In genomic region chr12:57226588-57227314, GRCh38 we compare ENCODE assay signal across 10 cellular contexts. TPM values are rescaled to one million over a fixed set of nuclear protein-coding genes. Genes with fewer than 3 reads are reported as not detected.
DNase-seq lines count a peak whose midpoint lies in the region; ATAC-seq and TF ChIP-seq lines count a peak whose summit lies in the region.
"Had no signal": no experiment of that assay in that cellular context is flagged by ENCODE, and none has a peak within 500 bp of the region (broad histone marks: within the 10 kb centered on the region; RNA-seq: fewer than 3 reads in every experiment).

No MANE protein-coding gene starts in this region.

- H2BK5ac ChIP-seq in mesendoderm (ENCODE audit: low read length), result no peak overlapping the region

- peak overlapping the region; percentile 24 to 89 for H3K4me3 Mint-ChIP-seq in CD14-positive monocyte
- peak overlapping the region; percentile 71 for H3K4me3 Mint-ChIP-seq in activated naive CD8-positive, alpha-beta T cell treated with anti-CD3 and anti-CD28 coated beads, Interleukin-2, amount 10 ng/mL, durations not matched to agents 7 days and 5 days

- no peak overlapping the region for H4K5ac ChIP-seq in mesendoderm (ENCODE audit: low read length)

- H3K27ac Mint-ChIP-seq in CD14-positive monocyte, result peak overlapping the region in 2 of 7 donors; percentile 30 to 38
- H3K27ac Mint-ChIP-seq in activated naive CD8-positive, alpha-beta T cell treated with anti-CD3 and anti-CD28 coated beads, Interleukin-2, amount 10 ng/mL, durations not matched to agents 7 days and 5 days, result peak overlapping the region; percentile 37

- H3K27me3 ChIP-seq in HL-60 (ENCODE audit: insufficient read depth, poor library complexity, severe bottlenecking), result peaks cover 44% of the 10 kb centered on the region
- H3K27me3 ChIP-seq in mesendoderm (ENCODE audit: insufficient read depth, low read length, poor library complexity), result peaks cover 46% of the 10 kb centered on the region

- H3K27ac ChIP-seq in HL-60 (replicated peaks), result no peak overlapping the region
- no peak overlapping the region for H3K27ac ChIP-seq in mesendoderm (ENCODE audit: low read depth, low read length)
- H3K27ac ChIP-seq: left lung had no signal

- no peak for ATAC-seq in activated naive CD8-positive, alpha-beta T cell treated with anti-CD3 and anti-CD28 coated beads, Interleukin-2, amount 10 ng/mL, durations not matched to agents 7 days and 5 days (ENCODE audit: low read depth)
- no peak for ATAC-seq in GM21360 (IDR thresholded peaks at IDR 0.05; ENCODE audit: unreplicated experiment)
- ATAC-seq: left lung had no signal

- TF ChIP-seq CTCF in CD14-positive monocyte (IDR thresholded peaks at IDR 0.05), result no peak
- no peak for TF ChIP-seq CTCF in HL-60 (IDR thresholded peaks at IDR 0.05; ENCODE audit: insufficient read depth, low read length)
- no peak for TF ChIP-seq CTCF in GM10266 (IDR thresholded peaks at IDR 0.05; ENCODE audit: control insufficient read depth, insufficient read depth, low read depth, missing control alignments)

- H3K27me3 Mint-ChIP-seq in CD14-positive monocyte (ENCODE audit: low read depth in 3 of 3), result peaks cover 59 to 72% (median 71%) of the 10 kb centered on the region in 3 donors
- peaks cover 50% of the 10 kb centered on the region for H3K27me3 Mint-ChIP-seq in activated naive CD8-positive, alpha-beta T cell treated with anti-CD3 and anti-CD28 coated beads, Interleukin-2, amount 10 ng/mL, durations not matched to agents 7 days and 5 days

- peaks cover 7% of the 10 kb centered on the region for H3K4me1 ChIP-seq in mesendoderm (ENCODE audit: control insufficient read depth, low read depth, low read length)

- H3K9me3 Mint-ChIP-seq in CD14-positive monocyte, result peaks cover 0 to 30% (median 13%) of the 10 kb centered on the region in 7 donors
- no peaks in the 10 kb centered on the region for H3K9me3 Mint-ChIP-seq in activated naive CD8-positive, alpha-beta T cell treated with anti-CD3 and anti-CD28 coated beads, Interleukin-2, amount 10 ng/mL, durations not matched to agents 7 days and 5 days

- no peak overlapping the region for H2AK5ac ChIP-seq in mesendoderm (ENCODE audit: low read length)

- no CpG with 5 or more reads among the region's 35 CpGs for WGBS in mesendoderm (ENCODE audit: extremely low coverage, insufficient coverage, low lambda C conversion rate)

- no peak overlapping the region for H3K4ac ChIP-seq in mesendoderm (ENCODE audit: low read depth, low read length)

- peak overlapping the region; percentile 22 for H3K18ac ChIP-seq in mesendoderm (ENCODE audit: low read length)

- no peak overlapping the region for H2BK15ac ChIP-seq in mesendoderm (replicated peaks; ENCODE audit: low read depth)

- peak overlapping the region; percentile 38 for H3K9ac ChIP-seq in mesendoderm (ENCODE audit: low read length)

- H4K8ac ChIP-seq in mesendoderm (ENCODE audit: low read depth, low read length), result no peak overlapping the region

- peak overlapping the region; percentile 5; the same call in 1 of the 2 replicates for H3K4me3 ChIP-seq in HL-60 (replicated peaks; ENCODE audit: insufficient read depth, low read length)
- no peak overlapping the region for H3K4me3 ChIP-seq in mesendoderm (ENCODE audit: low read length)
- H3K4me3 ChIP-seq: left lung, skin epidermis had no signal

- H3K36me3 Mint-ChIP-seq in CD14-positive monocyte, result peaks cover 14 to 30% of the 10 kb centered on the region in 2 donors
- peaks cover 11% of the 10 kb centered on the region for H3K36me3 Mint-ChIP-seq in activated naive CD8-positive, alpha-beta T cell treated with anti-CD3 and anti-CD28 coated beads, Interleukin-2, amount 10 ng/mL, durations not matched to agents 7 days and 5 days

- H3K79me2 ChIP-seq in mesendoderm (ENCODE audit: control insufficient read depth, insufficient read depth, low read length), result peaks cover 14% of the 10 kb centered on the region

- H3K23ac ChIP-seq in mesendoderm (ENCODE audit: low read length), result no peak overlapping the region

- intact Hi-C loops in CD14-positive monocyte (cut with micrococcal nuclease), result no loop called here

- DNase-seq in CD14-positive monocyte (ENCODE audit: low spot score) (no peak), HL-60 (ENCODE audit: low read depth in 1 of 2, low spot score in 1 of 2) (no peak), mesendoderm (peak; percentile 56), medulla oblongata (ENCODE audit: extremely low spot score) (no peak), GM10266 (ENCODE audit: extremely low spot score) (no peak), NCI-H187 (lab: John Stamatoyannopoulos, UW) (no peak)
- DNase-seq in activated naive CD8-positive, alpha-beta T cell treated with anti-CD3 and anti-CD28 coated beads, Interleukin-2, amount 10 ng/mL, durations not matched to agents 7 days and 5 days, result peak; percentile 46

- H2BK120ac ChIP-seq in mesendoderm (ENCODE audit: low read depth, low read length), result no peak overlapping the region

- peaks cover 60% of the 10 kb centered on the region for H3K4me1 Mint-ChIP-seq in CD14-positive monocyte
- H3K4me1 Mint-ChIP-seq in activated naive CD8-positive, alpha-beta T cell treated with anti-CD3 and anti-CD28 coated beads, Interleukin-2, amount 10 ng/mL, durations not matched to agents 7 days and 5 days, result peaks cover 58% of the 10 kb centered on the region

- H3K79me1 ChIP-seq in mesendoderm (ENCODE audit: low read length), result peaks cover 16% of the 10 kb centered on the region

- H3K56ac ChIP-seq in mesendoderm (ENCODE audit: low read length), result peak overlapping the region; percentile 75

- peak overlapping the region; percentile 58 for H3K4me2 ChIP-seq in mesendoderm (ENCODE audit: low read length)

- POLR2A ChIA-PET in activated naive CD8-positive, alpha-beta T cell treated with anti-CD3 and anti-CD28 coated beads, Interleukin-2, amount 10 ng/mL, durations not matched to agents 7 days and 5 days (lab: Charles Lee), result interaction anchor here (0.8 to 6.1 kb wide), 4 partner anchors 10 to 232 kb away, joined by 3 to 71 read pairs (median 5); partner anchors contain the start of genes NXPH4 and STAT6

- peaks cover 4% of the 10 kb centered on the region for H3K36me3 ChIP-seq in mesendoderm (ENCODE audit: control insufficient read depth, insufficient read depth, low read length)

RNA-seq across cellular contexts. Expression of gene SHMT2, which starts 2.8 kb away (rescaled TPM):
- polyA plus RNA-seq in CD14-positive monocyte, result 10 to 100 TPM; 36.8 to 39.8 TPM
- total RNA-seq in activated naive CD8-positive, alpha-beta T cell treated with anti-CD3 and anti-CD28 coated beads, Interleukin-2, amount 10 ng/mL, durations not matched to agents 7 days and 5 days, result 100 to 1,000 TPM; 142 to 159 TPM
- 223 TPM for polyA plus RNA-seq in mesendoderm (2013, experiment 1 of 2)
- polyA plus RNA-seq in mesendoderm (2013, experiment 2 of 2), result 222 TPM

RNA-seq across cellular contexts. Expression of gene NXPH4, which starts 10.2 kb away (rescaled TPM):
- polyA plus RNA-seq in CD14-positive monocyte, result not detected
- 1 to 10 TPM; 1.7 to 2.4 TPM for total RNA-seq in activated naive CD8-positive, alpha-beta T cell treated with anti-CD3 and anti-CD28 coated beads, Interleukin-2, amount 10 ng/mL, durations not matched to agents 7 days and 5 days
- 0.52 TPM for polyA plus RNA-seq in mesendoderm (2013, experiment 1 of 2)
- 0.42 TPM for polyA plus RNA-seq in mesendoderm (2013, experiment 2 of 2)

RNA-seq across cellular contexts. Expression of gene STAC3, which starts 24.2 kb away (rescaled TPM):
- polyA plus RNA-seq in CD14-positive monocyte, result 1 to 10 TPM; 7.0 to 9.1 TPM
- total RNA-seq in activated naive CD8-positive, alpha-beta T cell treated with anti-CD3 and anti-CD28 coated beads, Interleukin-2, amount 10 ng/mL, durations not matched to agents 7 days and 5 days, result 10 to 100 TPM; 10.7 to 11.4 TPM
- 0.24 TPM for polyA plus RNA-seq in mesendoderm (2013, experiment 1 of 2)
- polyA plus RNA-seq in mesendoderm (2013, experiment 2 of 2), result 0.42 TPM

Comparison
In these comparisons a context has a peak if more than half of its experiments do, and no peak if none do; other contexts are left out.
1. DNase-seq: peak in activated naive CD8-positive, alpha-beta T cell treated with anti-CD3 and anti-CD28 coated beads, Interleukin-2, amount 10 ng/mL, durations not matched to agents 7 days and 5 days (single experiment) and mesendoderm (single experiment); none in CD14-positive monocyte (single experiment), HL-60 (0 of 2), medulla oblongata (single experiment), GM10266 (single experiment) and NCI-H187 (0 of 2).